24 cellular contexts compared by ENCODE assay signal in the genomic region with DNA sequence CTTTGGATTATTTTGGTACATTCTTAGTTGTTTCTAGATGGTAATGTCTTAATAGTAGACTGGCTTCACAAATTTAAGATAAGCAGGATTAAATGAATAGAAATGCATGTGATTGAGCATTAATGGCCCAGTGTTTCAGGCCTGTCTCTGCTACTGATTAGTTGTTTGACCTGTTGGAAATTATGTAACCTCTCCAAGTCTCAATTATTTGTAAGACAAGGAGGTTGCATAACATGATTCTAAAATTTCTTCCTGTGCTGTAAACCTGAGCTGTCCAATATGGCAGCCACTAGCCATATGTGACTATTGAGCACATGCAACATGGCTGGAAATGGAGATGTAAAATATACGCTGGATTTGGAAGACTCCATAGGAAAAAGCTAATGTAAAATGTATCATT.
DNase-seq lines count a peak whose midpoint lies in the region; ATAC-seq and TF ChIP-seq lines count a peak whose summit lies in the region.
"Had no signal": no experiment of that assay in that cellular context is flagged by ENCODE, and none has a peak within 500 bp of the region (broad histone marks: within the 10 kb centered on the region; RNA-seq: fewer than 3 reads in every experiment).

No MANE protein-coding gene starts in this region.

- ATAC-seq in HCT116: no peak
- peak; percentile 60 for ATAC-seq in esophagus mucosa
- ATAC-seq in upper lobe of right lung: peak; percentile 21
- ATAC-seq in Right ventricle myocardium superior (ENCODE audit: poor library complexity): no peak
- ATAC-seq: GM12878 had no signal

- peaks cover 8 to 21% of the 10 kb centered on the region in 2 experiments; a peak in 3 of 4 replicates for H3K4me1 ChIP-seq in HCT116 (ENCODE audit: control insufficient read depth in 1 of 2, insufficient read depth in 2 of 2, low read length in 2 of 2)
- peaks cover 9% of the 10 kb centered on the region for H3K4me1 ChIP-seq in upper lobe of right lung
- H3K4me1 ChIP-seq in right atrium auricular region: peaks cover 0 to 20% of the 10 kb centered on the region in 2 donors
- H3K4me1 ChIP-seq: BE2C, BLaER1 had no signal

- H3K27ac ChIP-seq in HCT116 (ENCODE audit: low read depth, low read length) (no peak overlapping the region), upper lobe of right lung (no peak overlapping the region), right atrium auricular region (no peak overlapping the region)
- H3K27ac ChIP-seq: BLaER1 had no signal

- H2AFZ ChIP-seq in HCT116 (ENCODE audit: low read depth, low read length, poor library complexity, severe bottlenecking): peak overlapping the region; percentile 92

- no peaks in the 10 kb centered on the region for H3K9me2 ChIP-seq in HCT116 (ENCODE audit: insufficient read depth)

- no peak overlapping the region for H3K9ac ChIP-seq in HCT116 (ENCODE audit: low read length)
- H3K9ac ChIP-seq: BLaER1 had no signal

- no peak for TF ChIP-seq CTCF in HCT116 (IDR thresholded peaks at IDR 0.05 in 2 of 3, conservative IDR thresholded peaks at IDR 0.05 in 1 of 3; ENCODE audit: borderline replicate concordance in 1 of 3, insufficient read depth in 1 of 3, low read depth in 2 of 3, low read length in 2 of 3)
- peak; percentile 7 for TF ChIP-seq CTCF in chondrocyte (IDR thresholded peaks at IDR 0.05)
- no peak for TF ChIP-seq CTCF in upper lobe of right lung (IDR thresholded peaks at IDR 0.05)
- no peak for TF ChIP-seq CTCF in right atrium auricular region (IDR thresholded peaks at IDR 0.05)

- H3K4me2 ChIP-seq in HCT116 (ENCODE audit: low read length): no peak overlapping the region
- H3K4me2 ChIP-seq: BLaER1 had no signal

- POLR2A ChIA-PET in HCT116 (lab: Charles Lee): no interaction called here

- H3K27me3 ChIP-seq in HCT116 (ENCODE audit: insufficient read depth, low read length) (no peaks in the 10 kb centered on the region), upper lobe of right lung (no peaks in the 10 kb centered on the region), right atrium auricular region (no peaks in the 10 kb centered on the region)
- H3K27me3 ChIP-seq: BE2C, BLaER1 had no signal

- RAD21 ChIA-PET in HCT116 (lab: Charles Lee; ENCODE audit: low non-redundant PET in 1 of 2, low total read pairs in 2 of 2, uncharacterized antibody in 2 of 2, unreplicated experiment in 2 of 2): no interaction called here

- no peaks in the 10 kb centered on the region for H3K9me3 Mint-ChIP-seq in chondrocyte (ENCODE audit: low read depth)

- H3K79me2 ChIP-seq in HCT116 (ENCODE audit: insufficient read depth, low read length): no peaks in the 10 kb centered on the region

- H3K36me3 ChIP-seq in HCT116 (ENCODE audit: control insufficient read depth in 1 of 2, insufficient read depth in 2 of 2, low read length in 2 of 2) (no peaks in the 10 kb centered on the region), upper lobe of right lung (no peaks in the 10 kb centered on the region), right atrium auricular region (no peaks in the 10 kb centered on the region)
- H3K36me3 ChIP-seq: BE2C, BLaER1 had no signal

- no peaks in the 10 kb centered on the region for H3K36me3 Mint-ChIP-seq in chondrocyte (ENCODE audit: low read depth)
- H3K36me3 Mint-ChIP-seq: CD14-positive monocyte; CD4-positive, alpha-beta memory T cell; CD4-positive, CD25-positive, alpha-beta regulatory T cell; CD8-positive, alpha-beta memory T cell had no signal

- no TSS peak for BruUV-seq in HCT116 (replicated peaks; lab: Mats Ljungman, UMichigan)

- no peak overlapping the region for H3K27ac Mint-ChIP-seq in chondrocyte (ENCODE audit: unreplicated experiment)
- H3K27ac Mint-ChIP-seq: CD4-positive, alpha-beta memory T cell; CD4-positive, CD25-positive, alpha-beta regulatory T cell; CD8-positive, alpha-beta memory T cell had no signal

- H3K4me3 Mint-ChIP-seq in chondrocyte (ENCODE audit: unreplicated experiment): no peak overlapping the region
- H3K4me3 Mint-ChIP-seq: CD14-positive monocyte; CD4-positive, alpha-beta memory T cell; CD4-positive, CD25-positive, alpha-beta regulatory T cell; CD8-positive, alpha-beta memory T cell had no signal

- TF ChIP-seq RAD21 in HCT116 (IDR thresholded peaks at IDR 0.05; ENCODE audit: low read depth): no peak

- H3K9me3 ChIP-seq in HCT116 (ENCODE audit: control insufficient read depth in 1 of 2, insufficient read depth in 1 of 2, low read depth in 1 of 2, low read length in 2 of 2) (no peaks in the 10 kb centered on the region), upper lobe of right lung (no peaks in the 10 kb centered on the region), right atrium auricular region (no peaks in the 10 kb centered on the region)
- H3K9me3 ChIP-seq: BE2C had no signal

- peaks cover 4% of the 10 kb centered on the region for H3K4me1 Mint-ChIP-seq in chondrocyte (ENCODE audit: low read depth)
- H3K4me1 Mint-ChIP-seq: CD4-positive, CD25-positive, alpha-beta regulatory T cell; CD8-positive, alpha-beta memory T cell had no signal

- TF ChIP-seq POLR2A in HCT116 (IDR thresholded peaks at IDR 0.05; ENCODE audit: borderline replicate concordance, extremely low read depth, insufficient read depth, insufficient read length): no peak

- no peak overlapping the region for H3K4me3 ChIP-seq in HCT116 (replicated peaks in 1 of 2; ENCODE audit: low read depth in 1 of 2, low read length in 2 of 2)
- no peak overlapping the region for H3K4me3 ChIP-seq in upper lobe of right lung
- H3K4me3 ChIP-seq in right atrium auricular region: no peak overlapping the region
- H3K4me3 ChIP-seq: BLaER1, GM12878 had no signal

- peaks cover 2% of the 10 kb centered on the region for H3K27me3 Mint-ChIP-seq in chondrocyte (ENCODE audit: low read depth)
- H3K27me3 Mint-ChIP-seq: CD4-positive, alpha-beta memory T cell; CD4-positive, CD25-positive, alpha-beta regulatory T cell; CD8-positive, alpha-beta memory T cell had no signal

- CTCF ChIA-PET in HCT116 (lab: Charles Lee): interaction anchor here (0.8 kb wide), 1 partner anchor 345 kb away, joined by 3 read pairs; no protein-coding TSS in a partner anchor

- no peaks in the 10 kb centered on the region for H4K20me1 ChIP-seq in HCT116 (ENCODE audit: insufficient read depth)
- H4K20me1 ChIP-seq: BLaER1 had no signal

- intact Hi-C loops in HCT116 (cut with micrococcal nuclease): loop anchor here (2.0 to 5.0 kb wide), 4 partner anchors 21 to 342 kb away; no protein-coding TSS in a partner anchor
- intact Hi-C loops in upper lobe of right lung (cut with DNase I): loop anchor here (5.0 to 10.0 kb wide), 2 partner anchors 229 to 332 kb away; no protein-coding TSS in a partner anchor
- intact Hi-C loops in Right ventricle myocardium superior (cut with DNase I): loop anchor here (5.0 to 10.0 kb wide), 3 partner anchors 172 to 329 kb away; no protein-coding TSS in a partner anchor

- no peak for DNase-seq in HCT116 (ENCODE audit: low read depth, low spot score)
- no peak for DNase-seq in chondrocyte (ENCODE audit: low spot score)
- DNase-seq in upper lobe of right lung: no peak
- DNase-seq in SW 1271 (lab: John Stamatoyannopoulos, UW): no peak
- no peak for DNase-seq in Right ventricle myocardium superior
- no peak for DNase-seq in right atrium auricular region (ENCODE audit: low spot score)
- DNase-seq: 8988T; ACHN; BE2C; CD4-positive, alpha-beta memory T cell; CD4-positive, CD25-positive, alpha-beta regulatory T cell; CD8-positive, alpha-beta memory T cell; COR-L47; DMS 273 treated with DMSO at 0.1 percent for 48 hours; DMS153; DMS53; DMS79; DND-41; EL; GDM1 had no signal

TF ChIP-seq in HCT116, 20 proteins besides CTCF, POLR2A, EP300 and RAD21 (continues in another document):
- TF ChIP-seq, protein P1, sequence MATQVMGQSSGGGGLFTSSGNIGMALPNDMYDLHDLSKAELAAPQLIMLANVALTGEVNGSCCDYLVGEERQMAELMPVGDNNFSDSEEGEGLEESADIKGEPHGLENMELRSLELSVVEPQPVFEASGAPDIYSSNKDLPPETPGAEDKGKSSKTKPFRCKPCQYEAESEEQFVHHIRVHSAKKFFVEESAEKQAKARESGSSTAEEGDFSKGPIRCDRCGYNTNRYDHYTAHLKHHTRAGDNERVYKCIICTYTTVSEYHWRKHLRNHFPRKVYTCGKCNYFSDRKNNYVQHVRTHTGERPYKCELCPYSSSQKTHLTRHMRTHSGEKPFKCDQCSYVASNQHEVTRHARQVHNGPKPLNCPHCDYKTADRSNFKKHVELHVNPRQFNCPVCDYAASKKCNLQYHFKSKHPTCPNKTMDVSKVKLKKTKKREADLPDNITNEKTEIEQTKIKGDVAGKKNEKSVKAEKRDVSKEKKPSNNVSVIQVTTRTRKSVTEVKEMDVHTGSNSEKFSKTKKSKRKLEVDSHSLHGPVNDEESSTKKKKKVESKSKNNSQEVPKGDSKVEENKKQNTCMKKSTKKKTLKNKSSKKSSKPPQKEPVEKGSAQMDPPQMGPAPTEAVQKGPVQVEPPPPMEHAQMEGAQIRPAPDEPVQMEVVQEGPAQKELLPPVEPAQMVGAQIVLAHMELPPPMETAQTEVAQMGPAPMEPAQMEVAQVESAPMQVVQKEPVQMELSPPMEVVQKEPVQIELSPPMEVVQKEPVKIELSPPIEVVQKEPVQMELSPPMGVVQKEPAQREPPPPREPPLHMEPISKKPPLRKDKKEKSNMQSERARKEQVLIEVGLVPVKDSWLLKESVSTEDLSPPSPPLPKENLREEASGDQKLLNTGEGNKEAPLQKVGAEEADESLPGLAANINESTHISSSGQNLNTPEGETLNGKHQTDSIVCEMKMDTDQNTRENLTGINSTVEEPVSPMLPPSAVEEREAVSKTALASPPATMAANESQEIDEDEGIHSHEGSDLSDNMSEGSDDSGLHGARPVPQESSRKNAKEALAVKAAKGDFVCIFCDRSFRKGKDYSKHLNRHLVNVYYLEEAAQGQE (IDR thresholded peaks at IDR 0.05; ENCODE audit: low read depth): no peak
- TF ChIP-seq, protein P2, sequence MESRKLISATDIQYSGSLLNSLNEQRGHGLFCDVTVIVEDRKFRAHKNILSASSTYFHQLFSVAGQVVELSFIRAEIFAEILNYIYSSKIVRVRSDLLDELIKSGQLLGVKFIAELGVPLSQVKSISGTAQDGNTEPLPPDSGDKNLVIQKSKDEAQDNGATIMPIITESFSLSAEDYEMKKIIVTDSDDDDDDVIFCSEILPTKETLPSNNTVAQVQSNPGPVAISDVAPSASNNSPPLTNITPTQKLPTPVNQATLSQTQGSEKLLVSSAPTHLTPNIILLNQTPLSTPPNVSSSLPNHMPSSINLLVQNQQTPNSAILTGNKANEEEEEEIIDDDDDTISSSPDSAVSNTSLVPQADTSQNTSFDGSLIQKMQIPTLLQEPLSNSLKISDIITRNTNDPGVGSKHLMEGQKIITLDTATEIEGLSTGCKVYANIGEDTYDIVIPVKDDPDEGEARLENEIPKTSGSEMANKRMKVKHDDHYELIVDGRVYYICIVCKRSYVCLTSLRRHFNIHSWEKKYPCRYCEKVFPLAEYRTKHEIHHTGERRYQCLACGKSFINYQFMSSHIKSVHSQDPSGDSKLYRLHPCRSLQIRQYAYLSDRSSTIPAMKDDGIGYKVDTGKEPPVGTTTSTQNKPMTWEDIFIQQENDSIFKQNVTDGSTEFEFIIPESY (IDR thresholded peaks at IDR 0.05; ENCODE audit: extremely low read depth, insufficient replicate concordance, low read length): no peak
- TF ChIP-seq FOSL1 (IDR thresholded peaks at IDR 0.05; ENCODE audit: low read depth): no peak

Comparison
In these comparisons a context has a peak if more than half of its experiments do, and no peak if none do; other contexts are left out.
1. ATAC-seq: peak in esophagus mucosa (single experiment) and upper lobe of right lung (single experiment); none in HCT116 (single experiment) and Right ventricle myocardium superior (single experiment).